ENCODE assay signal across 8 cellular contexts in genomic region chr7:157411580-157411979, GRCh38.
DNase-seq lines count a peak whose midpoint lies in the region; TF ChIP-seq lines count a peak whose summit lies in the region.

No MANE protein-coding gene starts in this region.

- no peak for TF ChIP-seq CTCF in glutamatergic neuron (IDR thresholded peaks at IDR 0.05; ENCODE audit: partially characterized antibody, unreplicated experiment)

- POLR2A ChIA-PET in activated CD4-positive, alpha-beta memory T cell treated with anti-CD3 and anti-CD28 coated beads, Interleukin-2, amount 10 ng/mL, durations not matched to agents 7 days and 5 days (lab: Charles Lee): no interaction called here

- H3K4me1 Mint-ChIP-seq in activated naive CD8-positive, alpha-beta T cell (ENCODE audit: low read depth): no peaks in the 10 kb centered on the region
- H3K4me1 Mint-ChIP-seq in activated naive CD8-positive, alpha-beta T cell treated with anti-CD3 and anti-CD28 coated beads for 36 hours: no peaks in the 10 kb centered on the region
- peaks cover 28% of the 10 kb centered on the region for H3K4me1 Mint-ChIP-seq in activated CD4-positive, alpha-beta memory T cell treated with anti-CD3 and anti-CD28 coated beads, Interleukin-2, amount 10 ng/mL, durations not matched to agents 7 days and 5 days
- peaks cover 1% of the 10 kb centered on the region for H3K4me1 Mint-ChIP-seq in glutamatergic neuron (ENCODE audit: low read depth, unreplicated experiment)

- no peaks in the 10 kb centered on the region for H3K36me3 Mint-ChIP-seq in activated naive CD8-positive, alpha-beta T cell
- peaks cover 4% of the 10 kb centered on the region for H3K36me3 Mint-ChIP-seq in activated naive CD8-positive, alpha-beta T cell treated with anti-CD3 and anti-CD28 coated beads for 36 hours
- H3K36me3 Mint-ChIP-seq in activated CD4-positive, alpha-beta memory T cell treated with anti-CD3 and anti-CD28 coated beads, Interleukin-2, amount 10 ng/mL, durations not matched to agents 7 days and 5 days (ENCODE audit: low read depth): peaks cover 25% of the 10 kb centered on the region
- peaks cover 7% of the 10 kb centered on the region for H3K36me3 Mint-ChIP-seq in glutamatergic neuron (ENCODE audit: unreplicated experiment)

- CTCF ChIA-PET in activated CD4-positive, alpha-beta memory T cell treated with anti-CD3 and anti-CD28 coated beads, Interleukin-2, amount 10 ng/mL, durations not matched to agents 7 days and 5 days (lab: Charles Lee): no interaction called here

- H3K4me3 Mint-ChIP-seq in activated naive CD8-positive, alpha-beta T cell: no peak overlapping the region
- no peak overlapping the region for H3K4me3 Mint-ChIP-seq in activated naive CD8-positive, alpha-beta T cell treated with anti-CD3 and anti-CD28 coated beads for 36 hours
- peak overlapping the region; percentile 28 for H3K4me3 Mint-ChIP-seq in activated CD4-positive, alpha-beta memory T cell treated with anti-CD3 and anti-CD28 coated beads, Interleukin-2, amount 10 ng/mL, durations not matched to agents 7 days and 5 days
- no peak overlapping the region for H3K4me3 Mint-ChIP-seq in glutamatergic neuron (ENCODE audit: unreplicated experiment)

- H3K27ac Mint-ChIP-seq in activated naive CD8-positive, alpha-beta T cell: peak overlapping the region; percentile 50
- no peak overlapping the region for H3K27ac Mint-ChIP-seq in activated naive CD8-positive, alpha-beta T cell treated with anti-CD3 and anti-CD28 coated beads for 36 hours
- H3K27ac Mint-ChIP-seq in activated CD4-positive, alpha-beta memory T cell treated with anti-CD3 and anti-CD28 coated beads, Interleukin-2, amount 10 ng/mL, durations not matched to agents 7 days and 5 days: peak overlapping the region; percentile 94
- peak overlapping the region; percentile 14 for H3K27ac Mint-ChIP-seq in glutamatergic neuron (ENCODE audit: unreplicated experiment)

- no peak for DNase-seq in activated naive CD8-positive, alpha-beta T cell treated with anti-CD3 and anti-CD28 coated beads for 36 hours
- peak; percentile 71 for DNase-seq in activated CD4-positive, alpha-beta memory T cell treated with anti-CD3 and anti-CD28 coated beads, Interleukin-2, amount 10 ng/mL, durations not matched to agents 7 days and 5 days
- DNase-seq in glutamatergic neuron (no peak), COLO668 (lab: John Stamatoyannopoulos, UW; ENCODE audit: unreplicated experiment) (no peak), NCI-H1436 (lab: John Stamatoyannopoulos, UW) (no peak), cerebellar nuclear complex (lab: John Stamatoyannopoulos, UW) (no peak)
- DNase-seq in stimulated activated CD8-positive, alpha-beta memory T cell treated with anti-CD3 and anti-CD28 coated beads, Interleukin-7, amount 100 ng/mL, for 48 hours (ENCODE audit: extremely low read depth in 1 of 2, low read depth in 1 of 2): peak; percentile 31 to 61

- H3K9me3 Mint-ChIP-seq in activated naive CD8-positive, alpha-beta T cell (ENCODE audit: low read depth): no peaks in the 10 kb centered on the region
- no peaks in the 10 kb centered on the region for H3K9me3 Mint-ChIP-seq in activated naive CD8-positive, alpha-beta T cell treated with anti-CD3 and anti-CD28 coated beads for 36 hours
- H3K9me3 Mint-ChIP-seq in activated CD4-positive, alpha-beta memory T cell treated with anti-CD3 and anti-CD28 coated beads, Interleukin-2, amount 10 ng/mL, durations not matched to agents 7 days and 5 days: no peaks in the 10 kb centered on the region
- H3K9me3 Mint-ChIP-seq in glutamatergic neuron (ENCODE audit: unreplicated experiment): peaks cover 8% of the 10 kb centered on the region

- no peaks in the 10 kb centered on the region for H3K27me3 Mint-ChIP-seq in activated naive CD8-positive, alpha-beta T cell
- H3K27me3 Mint-ChIP-seq in activated naive CD8-positive, alpha-beta T cell treated with anti-CD3 and anti-CD28 coated beads for 36 hours: no peaks in the 10 kb centered on the region
- H3K27me3 Mint-ChIP-seq in activated CD4-positive, alpha-beta memory T cell treated with anti-CD3 and anti-CD28 coated beads, Interleukin-2, amount 10 ng/mL, durations not matched to agents 7 days and 5 days: no peaks in the 10 kb centered on the region
- H3K27me3 Mint-ChIP-seq in glutamatergic neuron (ENCODE audit: unreplicated experiment): peaks cover 1% of the 10 kb centered on the region

Comparison
In these comparisons a context has a peak if more than half of its experiments do, and no peak if none do; other contexts are left out.
1. DNase-seq: peak in activated CD4-positive, alpha-beta memory T cell treated with anti-CD3 and anti-CD28 coated beads, Interleukin-2, amount 10 ng/mL, durations not matched to agents 7 days and 5 days (single experiment) and stimulated activated CD8-positive, alpha-beta memory T cell treated with anti-CD3 and anti-CD28 coated beads, Interleukin-7, amount 100 ng/mL, for 48 hours (2 of 2); none in activated naive CD8-positive, alpha-beta T cell treated with anti-CD3 and anti-CD28 coated beads for 36 hours (single experiment), glutamatergic neuron (single experiment), COLO668 (single experiment), NCI-H1436 (single experiment) and cerebellar nuclear complex (0 of 2).